10 cellular contexts compared by ENCODE assay signal in the genomic region with DNA sequence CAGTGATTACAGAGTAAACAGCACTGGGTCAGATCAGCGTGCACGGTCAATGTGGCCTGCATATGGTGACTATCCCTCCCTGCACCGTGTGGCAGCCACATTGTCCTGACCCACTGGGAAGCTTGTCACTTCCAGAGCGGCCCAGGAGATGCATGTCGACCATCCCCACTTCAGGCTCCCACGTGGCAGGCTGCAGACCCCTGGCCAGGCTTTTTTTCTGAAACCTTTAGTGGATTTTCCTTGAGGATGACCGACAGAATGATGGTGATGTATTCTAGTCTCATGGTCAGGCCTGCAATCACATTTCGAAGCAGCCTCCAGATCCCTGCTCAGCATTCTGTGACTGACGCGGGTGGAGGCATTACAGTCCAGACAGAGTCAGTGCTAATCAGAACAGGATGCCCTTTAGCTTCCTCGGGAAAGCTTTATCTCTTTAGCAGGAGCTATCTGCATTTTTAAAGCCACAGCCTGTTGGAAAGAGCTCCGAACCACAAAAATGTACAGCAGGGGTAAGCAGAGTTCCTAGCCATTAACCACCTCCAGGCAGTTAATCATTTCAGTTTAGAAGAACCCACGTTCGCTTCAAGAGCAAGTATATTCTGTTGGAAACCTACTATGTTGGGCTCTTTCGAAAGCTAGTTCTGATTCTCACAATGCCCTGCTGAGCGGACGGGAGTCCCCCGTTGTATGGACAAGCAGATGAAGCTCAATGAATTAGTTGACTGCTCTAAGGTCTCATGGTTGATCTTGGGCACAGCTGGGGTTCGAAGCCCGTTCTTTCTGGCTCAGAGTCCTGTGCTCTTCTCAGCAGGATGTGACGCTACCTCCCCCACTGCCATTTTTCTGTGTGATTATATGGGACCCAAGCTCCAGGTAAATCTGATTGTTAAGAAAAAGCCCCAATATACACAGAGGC. TPM values are rescaled to one million over a fixed set of nuclear protein-coding genes. Genes with fewer than 3 reads are reported as not detected.
A peak's percentile ranks its signal among the peaks of the same experiment; 100 is the strongest.
DNase-seq lines count a peak whose midpoint lies in the region; ATAC-seq and TF ChIP-seq lines count a peak whose summit lies in the region.
"Had no signal": no experiment of that assay in that cellular context is flagged by ENCODE, and none has a peak within 500 bp of the region (broad histone marks: within the 10 kb centered on the region; RNA-seq: fewer than 3 reads in every experiment).

No MANE protein-coding gene starts in this region.

- H4K20me1 ChIP-seq in PC-9 (ENCODE audit: insufficient read depth) = no peaks in the 10 kb centered on the region

- H3K36me3 ChIP-seq in adipocyte (ENCODE audit: control insufficient read depth, insufficient read depth, low read length, severe bottlenecking) (no peaks in the 10 kb centered on the region), heart right ventricle (no peaks in the 10 kb centered on the region), rectal smooth muscle tissue (ENCODE audit: control insufficient read depth, insufficient read depth, low read length) (no peaks in the 10 kb centered on the region), PC-9 (ENCODE audit: low read depth) (no peaks in the 10 kb centered on the region)

- peaks cover 7% of the 10 kb centered on the region for H3K4me1 ChIP-seq in adipocyte (ENCODE audit: control insufficient read depth, insufficient read depth, low read length)
- H3K4me1 ChIP-seq in heart right ventricle = peaks cover 0 to 37% (median 23%) of the 10 kb centered on the region in 9 donors
- peaks cover 19% of the 10 kb centered on the region for H3K4me1 ChIP-seq in rectal smooth muscle tissue (ENCODE audit: control insufficient read depth, insufficient read depth, low read length)
- H3K4me1 ChIP-seq in PC-9 (replicated peaks; ENCODE audit: insufficient read depth) = no peaks in the 10 kb centered on the region
- H3K4me1 ChIP-seq: psoas muscle had no signal

- H3K9me2 ChIP-seq in PC-9 (ENCODE audit: insufficient read depth) = no peaks in the 10 kb centered on the region

- H3F3A ChIP-seq in PC-9 (ENCODE audit: insufficient read depth, low read depth) = peaks cover 7% of the 10 kb centered on the region; the same call in 1 of the 2 replicates

- peak overlapping the region; percentile 5 to 78 (median 66) for H3K27ac ChIP-seq in heart right ventricle
- H3K27ac ChIP-seq in rectal smooth muscle tissue (ENCODE audit: low read depth, low read length) = peak overlapping the region; percentile 90
- no peak overlapping the region for H3K27ac ChIP-seq in PC-9
- H3K27ac ChIP-seq: psoas muscle had no signal

- 49 to 54% methylated on average over 21 of the region's 21 CpGs for WGBS in heart right ventricle, 2 donors

- POLR2A ChIA-PET in PC-9 (lab: Charles Lee; ENCODE audit: unreplicated experiment) = interaction anchor here (0.6 kb wide), 1 partner anchor 380 kb away, joined by 7 read pairs; no protein-coding TSS in a partner anchor

- intact Hi-C loops in heart right ventricle (cut with DNase I) (no loop called here), PC-9 (cut with micrococcal nuclease; ENCODE audit: unreplicated experiment) (no loop called here)

- H3K9ac ChIP-seq in adipocyte (ENCODE audit: low read length) = no peak overlapping the region
- no peak overlapping the region for H3K9ac ChIP-seq in rectal smooth muscle tissue (ENCODE audit: low read length)

- TF ChIP-seq CTCF in heart right ventricle (IDR thresholded peaks at IDR 0.05) (no peak), PC-9 (conservative IDR thresholded peaks at IDR 0.05) (no peak)

- BruUV-seq in PC-9 (replicated peaks; lab: Mats Ljungman, UMichigan) = no TSS peak

- no peak overlapping the region for H3K4me2 ChIP-seq in PC-9

- peak; percentile 71 for DNase-seq in Daoy (ENCODE audit: low read depth)
- DNase-seq in adipocyte (ENCODE audit: low read depth) = peak; percentile 66
- DNase-seq in heart right ventricle = no peak
- DNase-seq in PC-9 = no peak
- DNase-seq in NCI-H2227 treated with DMSO at 0.1 percent for 48 hours (lab: John Stamatoyannopoulos, UW) = no peak
- DNase-seq in NCI-H1092 (lab: John Stamatoyannopoulos, UW) = no peak
- no peak for DNase-seq in effector CD8-positive, alpha-beta T cell (lab: John Stamatoyannopoulos, UW)
- DNase-seq: NCI-H187 treated with DMSO at 0.1 percent for 48 hours, psoas muscle had no signal

- no peak overlapping the region for H2AFZ ChIP-seq in PC-9

- no peak overlapping the region for H3K4me3 ChIP-seq in adipocyte (ENCODE audit: low read length)
- H3K4me3 ChIP-seq in heart right ventricle = no peak overlapping the region
- H3K4me3 ChIP-seq in rectal smooth muscle tissue (ENCODE audit: low read length) = no peak overlapping the region
- no peak overlapping the region for H3K4me3 ChIP-seq in PC-9
- H3K4me3 ChIP-seq: psoas muscle had no signal

- H3K79me2 ChIP-seq in PC-9 (ENCODE audit: low read depth) = no peaks in the 10 kb centered on the region

- ATAC-seq in heart right ventricle = peak; percentile 56 to 92 (median 84)
- ATAC-seq: psoas muscle had no signal

- H3K9me3 ChIP-seq in adipocyte (ENCODE audit: control insufficient read depth, low read length) = no peaks in the 10 kb centered on the region
- H3K9me3 ChIP-seq in heart right ventricle = no peaks in the 10 kb centered on the region
- H3K9me3 ChIP-seq in PC-9 (ENCODE audit: insufficient read depth, low read depth) = no peaks in the 10 kb centered on the region
- H3K9me3 ChIP-seq: psoas muscle had no signal

- H3K27me3 ChIP-seq in adipocyte (replicated peaks; ENCODE audit: control insufficient read depth, insufficient read depth, low read length) = no peaks in the 10 kb centered on the region
- H3K27me3 ChIP-seq in heart right ventricle = no peaks in the 10 kb centered on the region
- H3K27me3 ChIP-seq in rectal smooth muscle tissue (ENCODE audit: control insufficient read depth, insufficient read depth, low read length) = no peaks in the 10 kb centered on the region
- H3K27me3 ChIP-seq in PC-9 (ENCODE audit: insufficient read depth, low read depth) = no peaks in the 10 kb centered on the region

- CTCF ChIA-PET in PC-9 (lab: Charles Lee) = no interaction called here

RNA-seq across cellular contexts. Expression of gene IRF2BP2, which starts 56.5 kb away (rescaled TPM):
- total RNA-seq in Daoy (2014; rRNA removed; shearing (Covaris generic)) = 50.6 and 51.9 TPM in 2 replicates
- total RNA-seq in heart right ventricle (100 to 1,000 TPM in 6 of 10 donors, 10 to 100 TPM in 4; 78.2 to 181 (median 104) TPM), PC-9 (2021) (80.7 and 122 TPM in 2 replicates)
- 10 to 100 TPM; 50.6 to 54.0 TPM for polyA plus RNA-seq in heart right ventricle

Comparison
In these comparisons a context has a peak if more than half of its experiments do, and no peak if none do; other contexts are left out.
1. DNase-seq: peak in Daoy (single experiment) and adipocyte (single experiment); none in heart right ventricle (0 of 2), PC-9 (0 of 2), NCI-H2227 treated with DMSO at 0.1 percent for 48 hours (single experiment), NCI-H1092 (single experiment) and effector CD8-positive, alpha-beta T cell (single experiment).